1 cellular context compared by ENCODE assay signal in genomic region chr20:47196091-47197081, GRCh38.
TF ChIP-seq lines count a peak whose summit lies in the region.

No MANE protein-coding gene starts in this region.

TF ChIP-seq in HepG2, 621 proteins besides CTCF, POLR2A, EP300 and RAD21 (continued from another document and continues in another):
- no peak for TF ChIP-seq ZNF33A (CRISPR knock-in tag; IDR thresholded peaks at IDR 0.05; ENCODE audit: borderline replicate concordance)
- no peak for TF ChIP-seq ZNF740 (CRISPR knock-in tag; IDR thresholded peaks at IDR 0.05)
- TF ChIP-seq ZNF546 (CRISPR knock-in tag; conservative IDR thresholded peaks at IDR 0.05) = no peak
- peak; percentile 86 for TF ChIP-seq KDM4B (CRISPR knock-in tag; IDR thresholded peaks at IDR 0.05)
- peak; percentile 73 for TF ChIP-seq ATF2 (CRISPR knock-in tag; IDR thresholded peaks at IDR 0.05)
- TF ChIP-seq ZNF441 (CRISPR knock-in tag; IDR thresholded peaks at IDR 0.05; ENCODE audit: borderline replicate concordance) = no peak
- peak; percentile 77 for TF ChIP-seq MIER2 (CRISPR knock-in tag; IDR thresholded peaks at IDR 0.05)
- no peak; the same call in 1 of the 2 replicates for TF ChIP-seq THAP8 (CRISPR knock-in tag; IDR thresholded peaks at IDR 0.05; ENCODE audit: borderline replicate concordance)
- TF ChIP-seq EHMT2 (IDR thresholded peaks at IDR 0.05; ENCODE audit: borderline replicate concordance, low read depth, low read length) = no peak
- no peak for TF ChIP-seq ZNF34 (CRISPR knock-in tag; IDR thresholded peaks at IDR 0.05; ENCODE audit: borderline replicate concordance)
- TF ChIP-seq ZNF234 (CRISPR knock-in tag; conservative IDR thresholded peaks at IDR 0.05) = no peak
- no peak for TF ChIP-seq ZMAT5 (CRISPR knock-in tag; IDR thresholded peaks at IDR 0.05; ENCODE audit: borderline replicate concordance, low read depth)
- peak; percentile 77; the same call in 1 of the 2 replicates for TF ChIP-seq E2F2 (CRISPR knock-in tag; IDR thresholded peaks at IDR 0.05; ENCODE audit: borderline replicate concordance)
- TF ChIP-seq MAFK (conservative IDR thresholded peaks at IDR 0.05 in 1 of 2, IDR thresholded peaks at IDR 0.05 in 1 of 2; ENCODE audit: low read length in 2 of 2) = peak; percentile 21 to 25; a peak in 2 of 4 replicates
- peak; percentile 81; the same call in 1 of the 2 replicates for TF ChIP-seq ZNF274 (CRISPR knock-in tag; IDR thresholded peaks at IDR 0.05)
- TF ChIP-seq HOMEZ (CRISPR knock-in tag; IDR thresholded peaks at IDR 0.05; ENCODE audit: low read depth) = peak; percentile 56; the same call in 1 of the 2 replicates
- no peak for TF ChIP-seq TIGD3 (CRISPR knock-in tag; IDR thresholded peaks at IDR 0.05; ENCODE audit: borderline replicate concordance)
- TF ChIP-seq ZBTB2 (CRISPR knock-in tag; IDR thresholded peaks at IDR 0.05; ENCODE audit: low read depth) = no peak
- TF ChIP-seq ZNF691 (CRISPR knock-in tag; IDR thresholded peaks at IDR 0.05; ENCODE audit: borderline replicate concordance, low read depth) = 0 out of 2 replicates have a peak, but pooled peaks have one; percentile 36
- no peak for TF ChIP-seq ZNF777 (CRISPR knock-in tag; IDR thresholded peaks at IDR 0.05)
- no peak for TF ChIP-seq ZBTB10 (CRISPR knock-in tag; IDR thresholded peaks at IDR 0.05; ENCODE audit: borderline replicate concordance)
- no peak for TF ChIP-seq MED8 (CRISPR knock-in tag; IDR thresholded peaks at IDR 0.05; ENCODE audit: insufficient replicate concordance)
- TF ChIP-seq ZNF790 (CRISPR knock-in tag; IDR thresholded peaks at IDR 0.05; ENCODE audit: borderline replicate concordance) = no peak
- no peak for TF ChIP-seq ZNF619 (CRISPR knock-in tag; IDR thresholded peaks at IDR 0.05)
- no peak for TF ChIP-seq FOXM1 (CRISPR knock-in tag; IDR thresholded peaks at IDR 0.05)
- TF ChIP-seq ZBTB49 (CRISPR knock-in tag; IDR thresholded peaks at IDR 0.05; ENCODE audit: borderline replicate concordance) = peak; percentile 48; the same call in 1 of the 2 replicates
- TF ChIP-seq BATF2 (CRISPR knock-in tag; IDR thresholded peaks at IDR 0.05) = no peak
- TF ChIP-seq ZNF205 (CRISPR knock-in tag; IDR thresholded peaks at IDR 0.05) = peak; percentile 72; the same call in 1 of the 2 replicates
- TF ChIP-seq ZBTB25 (CRISPR knock-in tag; IDR thresholded peaks at IDR 0.05) = peak; percentile 67
- peak; percentile 92 for TF ChIP-seq RELA (CRISPR knock-in tag; IDR thresholded peaks at IDR 0.05)
- TF ChIP-seq ZNF607 (CRISPR knock-in tag; IDR thresholded peaks at IDR 0.05; ENCODE audit: borderline replicate concordance) = no peak; the same call in 1 of the 2 replicates
- 0 out of 2 replicates have a peak, but pooled peaks have one; percentile 64 for TF ChIP-seq ZNF280D (CRISPR knock-in tag; IDR thresholded peaks at IDR 0.05)
- TF ChIP-seq HDAC2 (CRISPR knock-in tag; IDR thresholded peaks at IDR 0.05) = peak; percentile 80
- TF ChIP-seq ZBTB7B (CRISPR knock-in tag; IDR thresholded peaks at IDR 0.05) = peak; percentile 74; the same call in 1 of the 2 replicates
- TF ChIP-seq MZF1 (CRISPR knock-in tag; IDR thresholded peaks at IDR 0.05; ENCODE audit: borderline replicate concordance) = no peak
- peak; percentile 44; the same call in 1 of the 2 replicates for TF ChIP-seq YEATS2 (CRISPR knock-in tag; IDR thresholded peaks at IDR 0.05; ENCODE audit: borderline replicate concordance)
- TF ChIP-seq KLF16 (CRISPR knock-in tag; IDR thresholded peaks at IDR 0.05) = peak in 1 of 2 experiments; percentile 75; a peak in 2 of 4 replicates
